19 cellular contexts compared by ENCODE assay signal in genomic region chr5:137960819-137961218, GRCh38.
DNase-seq lines count a peak whose midpoint lies in the region; ATAC-seq and TF ChIP-seq lines count a peak whose summit lies in the region.
"Had no signal": no experiment of that assay in that cellular context is flagged by ENCODE, and none has a peak within 500 bp of the region (broad histone marks: within the 10 kb centered on the region; RNA-seq: fewer than 3 reads in every experiment).

No MANE protein-coding gene starts in this region.

- no peak overlapping the region for H4K8ac ChIP-seq in IMR-90 (ENCODE audit: low read depth in 2 of 2, low read length in 2 of 2)

- no peak for DNase-seq in activated naive CD4-positive, alpha-beta T cell treated with anti-CD3 and anti-CD28 coated beads, Interleukin-2, amount 50 U/mL, for 72 hours (ENCODE audit: low spot score in 2 of 2)
- DNase-seq in activated naive CD4-positive, alpha-beta T cell treated with Interleukin-2 at 50 U/mL for 16 hours: no peak
- DNase-seq in IMR-90 (no peak), psoas muscle (no peak), testis (no peak)
- DNase-seq in central memory CD8-positive, alpha-beta T cell (ENCODE audit: low spot score in 2 of 2): no peak
- no peak for DNase-seq in activated CD4-positive, alpha-beta T cell treated with anti-CD3 and anti-CD28 coated beads, Interleukin-2, amount 10 ng/mL, durations not matched to agents 24 days and 14 days
- DNase-seq: DMS 273 treated with DMSO at 0.1 percent for 48 hours, GF-D8, Karpas-422, NCI-H1105 treated with DMSO at 0.1 percent for 48 hours, NCI-H1694 treated with DMSO at 0.1 percent for 48 hours, NCI-H2107, NCI-H2227 treated with DMSO at 0.1 percent for 48 hours, NCI-H524 treated with DMSO at 0.1 percent for 48 hours, Peyer's patch, SHP77 had no signal

- H2AK9ac ChIP-seq in IMR-90 (replicated peaks; ENCODE audit: low read depth, low read length, poor library complexity): no peak overlapping the region

- no peak overlapping the region for H2BK5ac ChIP-seq in IMR-90 (ENCODE audit: low read depth, low read length, poor library complexity, severe bottlenecking)

- H3K4me1 ChIP-seq in IMR-90 (ENCODE audit: control insufficient read depth, insufficient read depth, low read length) (0 out of 2 replicates have a peak, but pooled peaks cover 2% of the 10 kb centered on the region), psoas muscle (peaks cover 11% of the 10 kb centered on the region), testis (no peaks in the 10 kb centered on the region)
- H3K4me1 ChIP-seq: BLaER1, Peyer's patch had no signal

- H3K9me3 Mint-ChIP-seq in activated naive CD4-positive, alpha-beta T cell treated with anti-CD3 and anti-CD28 coated beads, Interleukin-2, amount 50 U/mL, for 72 hours: no peaks in the 10 kb centered on the region
- no peaks in the 10 kb centered on the region for H3K9me3 Mint-ChIP-seq in central memory CD8-positive, alpha-beta T cell
- H3K9me3 Mint-ChIP-seq in activated CD4-positive, alpha-beta T cell treated with anti-CD3 and anti-CD28 coated beads, Interleukin-2, amount 10 ng/mL, durations not matched to agents 24 days and 14 days: no peaks in the 10 kb centered on the region

- no peak overlapping the region for H2AFZ ChIP-seq in IMR-90 (replicated peaks; ENCODE audit: low read length, poor library complexity)

- no TSS peak for BruUV-seq in IMR-90 (replicated peaks; lab: Mats Ljungman, UMichigan)

- no peak overlapping the region for H2BK20ac ChIP-seq in IMR-90 (ENCODE audit: low read depth, low read length)

- TF ChIP-seq POLR2A in IMR-90 (IDR thresholded peaks at IDR 0.05; ENCODE audit: low read depth, low read length): no peak
- no peak for TF ChIP-seq POLR2A in testis (IDR thresholded peaks at IDR 0.05)

- CTCF ChIA-PET in IMR-90 (lab: Yijun Ruan, JAX): interaction anchor here (0.6 kb wide), 1 partner anchor 19 kb away, joined by 4 read pairs; no protein-coding TSS in a partner anchor

- peaks cover 19% of the 10 kb centered on the region for H3K4me1 Mint-ChIP-seq in central memory CD8-positive, alpha-beta T cell
- H3K4me1 Mint-ChIP-seq in activated CD4-positive, alpha-beta T cell treated with anti-CD3 and anti-CD28 coated beads, Interleukin-2, amount 10 ng/mL, durations not matched to agents 24 days and 14 days: no peaks in the 10 kb centered on the region

- no peak overlapping the region for H2BK120ac ChIP-seq in IMR-90 (ENCODE audit: low read depth, low read length)

- H3K4me3 Mint-ChIP-seq in central memory CD8-positive, alpha-beta T cell: no peak overlapping the region
- H3K4me3 Mint-ChIP-seq in activated CD4-positive, alpha-beta T cell treated with anti-CD3 and anti-CD28 coated beads, Interleukin-2, amount 10 ng/mL, durations not matched to agents 24 days and 14 days: no peak overlapping the region

- TF ChIP-seq CTCF in IMR-90 (conservative IDR thresholded peaks at IDR 0.05; ENCODE audit: low read depth, low read length): no peak
- TF ChIP-seq CTCF in psoas muscle (IDR thresholded peaks at IDR 0.05): no peak
- no peak for TF ChIP-seq CTCF in testis (IDR thresholded peaks at IDR 0.05)

- H3K36me3 ChIP-seq in IMR-90 (ENCODE audit: control insufficient read depth, insufficient read depth, low read length) (peaks cover 7% of the 10 kb centered on the region), psoas muscle (ENCODE audit: insufficient read depth in 1 of 2, low read depth in 1 of 2) (peaks cover 0 to 59% of the 10 kb centered on the region in 2 donors), testis (ENCODE audit: low read depth, missing control alignments) (no peaks in the 10 kb centered on the region)

- dilution Hi-C loops in IMR-90 (cut with HindIII; ENCODE audit: low sequenced_read_pairs, unreplicated experiment): no loop called here

- in situ Hi-C loops in IMR-90 (cut with MboI; ENCODE audit: low sequenced_read_pairs): no loop called here

- H3K27ac ChIP-seq in IMR-90 (ENCODE audit: insufficient read depth, low read length) (no peak overlapping the region), psoas muscle (peak overlapping the region; percentile 17), testis (no peak overlapping the region)
- H3K27ac ChIP-seq: BLaER1, Peyer's patch had no signal

- WGBS in IMR-90 (ENCODE audit: extremely low coverage in 2 of 2, insufficient read length in 1 of 2), 2 experiments: no CpG with 5 or more reads among the region's 3 CpGs
- 86 to 94% (median 89%) methylated on average over 3 of the region's 3 CpGs for WGBS in psoas muscle, 3 donors
- 86 to 90% methylated on average over 3 of the region's 3 CpGs for WGBS in testis, 2 donors

- H3K9me1 ChIP-seq in IMR-90 (ENCODE audit: insufficient read depth, low read length): no peaks in the 10 kb centered on the region; the same call in 1 of the 2 replicates

- H3K9ac ChIP-seq in IMR-90 (ENCODE audit: low read depth, low read length): no peak overlapping the region
- H3K9ac ChIP-seq: BLaER1 had no signal

- no peak overlapping the region for H3K4me2 ChIP-seq in IMR-90 (ENCODE audit: low read depth, low read length)
- H3K4me2 ChIP-seq: BLaER1 had no signal

- no peak for ATAC-seq in activated naive CD4-positive, alpha-beta T cell treated with anti-CD3 and anti-CD28 coated beads, Interleukin-2, amount 50 U/mL, for 72 hours
- ATAC-seq in IMR-90 (ENCODE audit: low read depth): no peak
- ATAC-seq in central memory CD8-positive, alpha-beta T cell (replicated peaks; ENCODE audit: extremely low read depth, poor library complexity, severe bottlenecking): no peak
- ATAC-seq in psoas muscle: peak in 1 of 4 donors; percentile 22
- ATAC-seq in GM19328 (IDR thresholded peaks at IDR 0.05; ENCODE audit: unreplicated experiment): no peak

- POLR2A ChIA-PET in IMR-90 (lab: Charles Lee; ENCODE audit: unreplicated experiment): no interaction called here

- H3K4me3 ChIP-seq in IMR-90 (ENCODE audit: insufficient read depth, low read depth, low read length) (no peak overlapping the region), psoas muscle (no peak overlapping the region), testis (no peak overlapping the region)
- H3K4me3 ChIP-seq: BLaER1, Peyer's patch had no signal

- H3K27me3 ChIP-seq in IMR-90 (ENCODE audit: control insufficient read depth, insufficient read depth, low read length) (no peaks in the 10 kb centered on the region), psoas muscle (ENCODE audit: insufficient read depth in 3 of 3, low read length in 2 of 3) (no peaks in the 10 kb centered on the region), testis (no peaks in the 10 kb centered on the region)
- H3K27me3 ChIP-seq: BLaER1, Peyer's patch had no signal

- H3K4ac ChIP-seq in IMR-90 (ENCODE audit: low read depth, low read length): no peak overlapping the region

- no peak overlapping the region for H2BK15ac ChIP-seq in IMR-90 (ENCODE audit: low read depth, low read length)

- H3K9me3 ChIP-seq in IMR-90 (ENCODE audit: control insufficient read depth, insufficient read depth, low read length) (no peaks in the 10 kb centered on the region), psoas muscle (no peaks in the 10 kb centered on the region), testis (no peaks in the 10 kb centered on the region)
- H3K9me3 ChIP-seq: BLaER1, Peyer's patch had no signal

- peaks cover 0 to 12% of the 10 kb centered on the region in 2 donors for H3K36me3 Mint-ChIP-seq in activated naive CD4-positive, alpha-beta T cell treated with anti-CD3 and anti-CD28 coated beads, Interleukin-2, amount 50 U/mL, for 72 hours
- H3K36me3 Mint-ChIP-seq in central memory CD8-positive, alpha-beta T cell (ENCODE audit: insufficient read depth): peaks cover 47% of the 10 kb centered on the region
- H3K36me3 Mint-ChIP-seq in activated CD4-positive, alpha-beta T cell treated with anti-CD3 and anti-CD28 coated beads, Interleukin-2, amount 10 ng/mL, durations not matched to agents 24 days and 14 days (ENCODE audit: low read depth): peaks cover 37% of the 10 kb centered on the region

- H3K14ac ChIP-seq in IMR-90 (replicated peaks; ENCODE audit: low read depth, low read length): no peak overlapping the region

- no peak for TF ChIP-seq RAD21 in IMR-90 (IDR thresholded peaks at IDR 0.05; ENCODE audit: low read length)

- no peak overlapping the region for H4K91ac ChIP-seq in IMR-90 (ENCODE audit: insufficient read depth, low read depth, low read length)

- no peak overlapping the region for H3K23ac ChIP-seq in IMR-90 (ENCODE audit: low read depth, low read length)

- no peak overlapping the region for H3K56ac ChIP-seq in IMR-90 (ENCODE audit: extremely low read depth, insufficient read depth, low read length)

- intact Hi-C loops in IMR-90 (cut with micrococcal nuclease) (no loop called here), psoas muscle (cut with DNase I) (loop anchor here in 1 of 2 donors (5.0 kb wide), 1 partner anchor 36 kb away; no protein-coding TSS in a partner anchor), testis (cut with DNase I; ENCODE audit: low total_unique reads) (no loop called here)
- intact Hi-C loops in activated CD4-positive, alpha-beta T cell treated with anti-CD3 and anti-CD28 coated beads, Interleukin-2, amount 10 ng/mL, durations not matched to agents 24 days and 14 days (cut with micrococcal nuclease): no loop called here

- H3K18ac ChIP-seq in IMR-90 (ENCODE audit: low read depth, low read length): no peak overlapping the region

- no peaks in the 10 kb centered on the region for H3K27me3 Mint-ChIP-seq in central memory CD8-positive, alpha-beta T cell
- no peaks in the 10 kb centered on the region for H3K27me3 Mint-ChIP-seq in activated CD4-positive, alpha-beta T cell treated with anti-CD3 and anti-CD28 coated beads, Interleukin-2, amount 10 ng/mL, durations not matched to agents 24 days and 14 days

- peak overlapping the region; percentile 23 to 33 for H3K27ac Mint-ChIP-seq in activated naive CD4-positive, alpha-beta T cell treated with anti-CD3 and anti-CD28 coated beads, Interleukin-2, amount 50 U/mL, for 72 hours
- H3K27ac Mint-ChIP-seq in central memory CD8-positive, alpha-beta T cell (ENCODE audit: low read depth): peak overlapping the region; percentile 41
- H3K27ac Mint-ChIP-seq in activated CD4-positive, alpha-beta T cell treated with anti-CD3 and anti-CD28 coated beads, Interleukin-2, amount 10 ng/mL, durations not matched to agents 24 days and 14 days: no peak overlapping the region

- H2AK5ac ChIP-seq in IMR-90 (ENCODE audit: low read depth, low read length): no peak overlapping the region

- H3K79me1 ChIP-seq in IMR-90 (ENCODE audit: low read depth in 1 of 2, low read length in 2 of 2): peaks cover 13 to 14% of the 10 kb centered on the region in 2 experiments

- H4K20me1 ChIP-seq in IMR-90 (ENCODE audit: insufficient read depth, low read length): no peaks in the 10 kb centered on the region
- H4K20me1 ChIP-seq: BLaER1 had no signal

- H4K5ac ChIP-seq in IMR-90 (ENCODE audit: low read depth, low read length): no peak overlapping the region

TF ChIP-seq in IMR-90, 13 proteins besides CTCF, POLR2A, EP300 and RAD21:
- TF ChIP-seq NFE2L2 (IDR thresholded peaks at IDR 0.05; ENCODE audit: low read depth, low read length) (peak; percentile 64; the same call in 1 of the 2 replicates), MAFK (IDR thresholded peaks at IDR 0.05; ENCODE audit: low read depth, low read length) (no peak), BHLHE40 (IDR thresholded peaks at IDR 0.05; ENCODE audit: low read depth, low read length) (no peak)
